Comparison of ENCODE assay signal across 25 cellular contexts in the genomic region with DNA sequence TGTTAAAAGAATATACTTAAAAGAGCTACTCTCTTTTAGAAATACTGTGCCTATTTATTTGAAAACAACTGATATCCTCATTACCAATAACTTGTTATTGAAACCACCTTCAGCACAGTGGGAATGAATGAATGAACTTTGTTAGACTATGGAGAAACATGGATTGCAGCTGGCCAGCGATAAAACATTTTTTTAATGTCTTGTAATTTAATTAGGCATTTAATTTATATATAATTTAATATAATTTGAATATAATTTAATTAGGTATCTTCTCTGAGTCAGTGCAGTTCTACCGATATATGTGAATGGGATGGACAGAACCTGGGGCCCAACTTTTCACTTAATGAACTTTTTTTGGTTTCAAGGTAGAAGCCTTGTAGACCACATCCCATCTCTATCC.
"Had no signal": no experiment of that assay in that cellular context is flagged by ENCODE, and none has a peak within 500 bp of the region (broad histone marks: within the 10 kb centered on the region; RNA-seq: fewer than 3 reads in every experiment).

No MANE protein-coding gene starts in this region.

- ATAC-seq: natural killer cell; right lobe of liver; stimulated activated naive B cell treated with anti-CD40 and anti-IgM and Interleukin-4, amounts not matched to agents 10 μg/mL and 1 μg/mL and 100 μg/mL, for 72 hours; stimulated activated naive CD8-positive, alpha-beta T cell treated with anti-CD3 and anti-CD28 coated beads, Interleukin-15, Interleukin-2, amounts not matched to agents 100 U/mL and 50 U/mL, for 24 hours had no signal

- H3K36me3 ChIP-seq: ovary had no signal

- H3K27ac Mint-ChIP-seq: mesothelial cell of epicardium; naive B cell; natural killer cell; nephron progenitor cell; progenitor cell of endocrine pancreas; stimulated activated naive B cell treated with anti-CD40 and anti-IgM and Interleukin-4, amounts not matched to agents 10 μg/mL and 1 μg/mL and 100 μg/mL, for 72 hours had no signal

- H3K4me3 Mint-ChIP-seq: mesothelial cell of epicardium; naive B cell; natural killer cell; nephron progenitor cell; stimulated activated naive B cell treated with anti-CD40 and anti-IgM and Interleukin-4, amounts not matched to agents 10 μg/mL and 1 μg/mL and 100 μg/mL, for 72 hours had no signal

- H3K9me3 ChIP-seq: left ventricle myocardium inferior, ovary, right atrium auricular region, right lobe of liver, stomach, testis, thyroid gland, transverse colon, upper lobe of left lung, vagina had no signal

- H3K4me1 Mint-ChIP-seq: naive B cell; natural killer cell; stimulated activated naive B cell treated with anti-CD40 and anti-IgM and Interleukin-4, amounts not matched to agents 10 μg/mL and 1 μg/mL and 100 μg/mL, for 72 hours had no signal

- H3K27me3 ChIP-seq: ovary, right atrium auricular region, right lobe of liver, stomach, testis, thyroid gland, transverse colon, upper lobe of left lung, vagina had no signal

- DNase-seq: islet precursor cell; left ventricle myocardium inferior; mesendoderm; naive B cell; natural killer cell; nephron progenitor cell; ovary; right lobe of liver; stimulated activated CD4-positive, alpha-beta T cell treated with anti-CD3 and anti-CD28 coated beads, Interleukin-12 subunit alpha, Interleukin-12 subunit beta, amount 100 ng/mL, for 4 hours; stimulated activated CD4-positive, alpha-beta T cell treated with anti-CD3 and anti-CD28 coated beads, Interleukin-15, amount 100 ng/mL, for 24 hours; stimulated activated CD4-positive, alpha-beta T cell treated with anti-CD3 and anti-CD28 coated beads, Interleukin-2, amount 100 ng/mL, for 24 hours; stimulated activated CD4-positive, alpha-beta T cell treated with anti-CD3 and anti-CD28 coated beads, Interleukin-4, amount 100 ng/mL, for 1 hour; stimulated activated naive B cell treated with anti-CD40 and anti-IgM and Interleukin-4, amounts not matched to agents 10 μg/mL and 1 μg/mL and 100 μg/mL, for 72 hours; stimulated activated naive CD8-positive, alpha-beta T cell treated with anti-CD3 and anti-CD28 coated beads, Interleukin-15, Interleukin-2, amounts not matched to agents 100 U/mL and 50 U/mL, for 24 hours; stomach; testis; thyroid gland; transverse colon; upper lobe of left lung had no signal

- H3K36me3 Mint-ChIP-seq: naive B cell; natural killer cell; stimulated activated naive B cell treated with anti-CD40 and anti-IgM and Interleukin-4, amounts not matched to agents 10 μg/mL and 1 μg/mL and 100 μg/mL, for 72 hours had no signal

- H3K9me3 Mint-ChIP-seq: mesothelial cell of epicardium; naive B cell; natural killer cell; nephron progenitor cell; stimulated activated naive B cell treated with anti-CD40 and anti-IgM and Interleukin-4, amounts not matched to agents 10 μg/mL and 1 μg/mL and 100 μg/mL, for 72 hours had no signal

- H3K4me3 ChIP-seq: left ventricle myocardium inferior, lung, ovary, right atrium auricular region, right lobe of liver, skin epidermis, stomach, testis, thyroid gland, transverse colon, upper lobe of left lung, vagina had no signal

- H3K27me3 Mint-ChIP-seq: naive B cell; progenitor cell of endocrine pancreas; stimulated activated naive B cell treated with anti-CD40 and anti-IgM and Interleukin-4, amounts not matched to agents 10 μg/mL and 1 μg/mL and 100 μg/mL, for 72 hours had no signal

- H3K4me1 ChIP-seq: left ventricle myocardium inferior, right atrium auricular region, right lobe of liver, stomach, testis, thyroid gland, transverse colon, upper lobe of left lung had no signal

- H3K27ac ChIP-seq: left ventricle myocardium inferior, ovary, right atrium auricular region, right lobe of liver, skin epidermis, stomach, testis, thyroid gland, transverse colon, upper lobe of left lung, vagina had no signal
